8 cellular contexts compared by ENCODE assay signal in the genomic region with DNA sequence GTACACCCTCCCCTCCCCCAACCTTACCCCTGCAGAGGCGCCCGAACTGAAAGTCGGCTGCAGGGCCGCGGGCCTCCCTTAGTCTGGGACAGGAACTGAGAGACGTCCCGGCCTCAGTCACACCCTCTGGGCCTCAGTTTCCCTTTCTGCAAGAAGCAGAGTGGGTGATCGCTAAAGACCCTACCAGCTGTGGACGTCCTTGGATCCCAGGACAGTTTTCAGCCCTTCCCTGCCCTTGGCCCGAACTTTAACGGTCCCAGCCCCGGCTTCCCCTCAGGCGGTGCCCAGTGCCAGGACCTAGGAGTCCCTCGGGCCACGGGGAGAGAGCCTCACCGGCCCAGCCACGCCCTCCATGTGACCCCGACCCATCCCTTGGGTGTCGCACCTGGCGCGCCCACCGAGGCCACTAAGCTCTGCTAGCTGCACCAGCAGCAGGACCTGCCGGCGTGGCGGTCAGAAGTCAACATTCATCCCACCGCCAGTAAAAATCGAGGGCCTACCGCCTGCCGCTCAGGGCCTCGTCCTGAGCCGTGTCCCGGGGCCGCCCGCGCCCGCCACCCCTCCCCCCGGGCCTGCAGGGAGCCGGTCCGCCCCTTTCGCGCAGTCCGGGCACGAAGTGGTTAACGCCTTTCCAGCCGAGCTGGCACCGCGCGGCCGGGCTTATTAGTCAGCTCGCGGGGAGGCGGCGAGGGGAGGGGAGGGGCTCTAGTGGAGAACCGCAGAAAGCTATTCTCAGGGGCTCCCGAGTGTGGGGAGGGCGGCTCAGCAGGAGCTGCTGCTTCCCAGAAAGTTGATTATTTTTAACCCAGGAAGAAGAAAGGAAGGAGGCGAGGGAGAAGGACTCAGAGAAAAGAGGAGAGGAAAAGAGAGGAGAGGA.
DNase-seq lines count a peak whose midpoint lies in the region; TF ChIP-seq lines count a peak whose summit lies in the region.

No MANE protein-coding gene starts in this region.

- POLR2A ChIA-PET in BJ (lab: Charles Lee): interaction anchor here (0.6 to 2.4 kb wide), 18 partner anchors 11 to 1599 kb away, joined by 3 to 21 read pairs (median 4); partner anchors contain the start of gene NTMT1
- POLR2A ChIA-PET in GM10248 (lab: Yijun Ruan, JAX): no interaction called here

- intact Hi-C loops in esophagus squamous epithelium (cut with DNase I): no loop called here

- CTCF ChIA-PET in BJ (lab: Yijun Ruan, JAX) (interaction anchor here (0.7 to 5.5 kb wide), 10 partner anchors 13 to 364 kb away, joined by 3 to 40 read pairs (median 8); no protein-coding TSS in a partner anchor), GM10248 (lab: Yijun Ruan, JAX) (interaction anchor here (1.3 to 1.5 kb wide), 3 partner anchors 113 to 365 kb away, joined by 3 to 4 read pairs (median 3); no protein-coding TSS in a partner anchor)

- peaks cover 44 to 98% (median 49%) of the 10 kb centered on the region in 3 donors for H3K4me1 ChIP-seq in esophagus squamous epithelium
- H3K4me1 ChIP-seq in muscle layer of duodenum (ENCODE audit: control insufficient read depth in 1 of 2, insufficient read depth in 2 of 2, low read length in 2 of 2): peaks cover 17 to 60% of the 10 kb centered on the region in 2 donors

- WGBS in esophagus squamous epithelium, 2 donors: 0 to 2% methylated on average over 7 to 11 of the region's 57 CpGs

- DNase-seq in BJ (ENCODE audit: low read depth) (peak; percentile 49), HT-29 (ENCODE audit: low spot score) (peak; percentile 85), esophagus squamous epithelium (lab: John Stamatoyannopoulos, UW) (no peak), GM10248 (ENCODE audit: extremely low spot score) (no peak)
- DNase-seq in activated T-helper 1 cell treated with anti-CD3 and anti-CD28 coated beads, Interleukin-2, amount 50 U/mL, for 16 hours (ENCODE audit: low read depth in 1 of 2, low spot score in 1 of 2): peak; percentile 65 to 71
- DNase-seq in stimulated activated CD8-positive, alpha-beta memory T cell treated with anti-CD3 and anti-CD28 coated beads, Interleukin-4, amount 100 ng/mL, for 24 hours (ENCODE audit: low read depth): peak; percentile 84

- peak overlapping the region; percentile 82 for H3K4me3 ChIP-seq in BJ (ENCODE audit: low read depth, low read length)
- H3K4me3 ChIP-seq in esophagus squamous epithelium: peak overlapping the region; percentile 50 to 77 (median 61)
- peak overlapping the region; percentile 58 to 66 for H3K4me3 ChIP-seq in muscle layer of duodenum (ENCODE audit: low read depth in 1 of 2, low read length in 2 of 2)

- H3K9me3 ChIP-seq in esophagus squamous epithelium: no peaks in the 10 kb centered on the region
- H3K9me3 ChIP-seq in muscle layer of duodenum (ENCODE audit: control insufficient read depth in 1 of 2, low read length in 2 of 2): no peaks in the 10 kb centered on the region

- H3K36me3 ChIP-seq in BJ (ENCODE audit: control insufficient read depth, insufficient read depth, low read length): no peaks in the 10 kb centered on the region; the same call in none of the 2 replicates
- peaks cover 0 to 7% (median 0%) of the 10 kb centered on the region in 3 donors for H3K36me3 ChIP-seq in esophagus squamous epithelium
- peaks cover 0 to 18% of the 10 kb centered on the region in 2 donors for H3K36me3 ChIP-seq in muscle layer of duodenum (ENCODE audit: control insufficient read depth in 1 of 2, insufficient read depth in 2 of 2, low read length in 2 of 2)

- TF ChIP-seq CTCF in BJ (IDR thresholded peaks at IDR 0.05; ENCODE audit: insufficient read depth, low read depth, low read length) (0 out of 2 replicates have a peak, but pooled peaks have one; percentile 3), esophagus squamous epithelium (IDR thresholded peaks at IDR 0.05) (peak in 1 of 6 experiments; percentile 5), GM10248 (IDR thresholded peaks at IDR 0.05; ENCODE audit: control extremely low read depth, extremely low read depth, low read depth, missing control alignments) (no peak)

- TF ChIP-seq POLR2A in esophagus squamous epithelium (IDR thresholded peaks at IDR 0.05): peak in 2 of 4 donors; percentile 50 to 70

- H3K27ac ChIP-seq in esophagus squamous epithelium: peak overlapping the region; percentile 95 to 98 (median 96)
- peak overlapping the region; percentile 99 for H3K27ac ChIP-seq in muscle layer of duodenum (ENCODE audit: low read length)

- H3K27me3 ChIP-seq in BJ (ENCODE audit: control insufficient read depth, insufficient read depth, low read length): no peaks in the 10 kb centered on the region
- H3K27me3 ChIP-seq in esophagus squamous epithelium: no peaks in the 10 kb centered on the region
- no peaks in the 10 kb centered on the region for H3K27me3 ChIP-seq in muscle layer of duodenum (ENCODE audit: low read depth, low read length)

TF ChIP-seq in PFSK-1, 5 proteins besides CTCF, POLR2A, EP300 and RAD21:
- TF ChIP-seq POLR2AphosphoS5 (IDR thresholded peaks at IDR 0.05; ENCODE audit: low read depth, low read length): peak; percentile 21; the same call in 1 of the 2 replicates
- TF ChIP-seq TAF1 (IDR thresholded peaks at IDR 0.05; ENCODE audit: borderline replicate concordance, insufficient read depth, low read length): peak; percentile 34; the same call in 1 of the 2 replicates
- TF ChIP-seq SIN3A (IDR thresholded peaks at IDR 0.05; ENCODE audit: borderline replicate concordance, insufficient read depth, low read length): no peak

Comparison
In these comparisons a context has a peak if more than half of its experiments do, and no peak if none do; other contexts are left out.
1. DNase-seq: peak in BJ (single experiment), HT-29 (single experiment), activated T-helper 1 cell treated with anti-CD3 and anti-CD28 coated beads, Interleukin-2, amount 50 U/mL, for 16 hours (2 of 2) and stimulated activated CD8-positive, alpha-beta memory T cell treated with anti-CD3 and anti-CD28 coated beads, Interleukin-4, amount 100 ng/mL, for 24 hours (single experiment); none in esophagus squamous epithelium (single experiment) and GM10248 (single experiment).
2. Peak in every context shown above with its lines, with median percentiles within 50 percentile points of each other: H3K4me3 ChIP-seq.